ENCODE assay signal across 18 cellular contexts in genomic region chr9:129263836-129264235, GRCh38.
"Had no signal": no experiment of that assay in that cellular context is flagged by ENCODE, and none has a peak within 500 bp of the region (broad histone marks: within the 10 kb centered on the region; RNA-seq: fewer than 3 reads in every experiment).

No MANE protein-coding gene starts in this region.

- H3K27me3 ChIP-seq: right lobe of liver had no signal

- H3K4me1 ChIP-seq: colonic mucosa, prostate gland had no signal

- DNase-seq: colonic mucosa; dermis blood vessel endothelial cell; erythroblast; hypothalamus; naive B cell; occipital lobe; stimulated activated CD4-positive, alpha-beta T cell treated with anti-CD3 and anti-CD28 coated beads, Interleukin-15, amount 100 ng/mL, for 24 hours; stimulated activated CD4-positive, alpha-beta T cell treated with anti-CD3 and anti-CD28 coated beads, Interleukin-2, amount 100 ng/mL, for 24 hours; stimulated activated CD4-positive, alpha-beta T cell treated with anti-CD3 and anti-CD28 coated beads, Interleukin-4, amount 100 ng/mL, for 4 hours; stimulated activated naive B cell treated with anti-CD40 and anti-IgM and Interleukin-4, amounts not matched to agents 10 μg/mL and 1 μg/mL and 100 μg/mL, for 72 hours; stimulated activated naive CD8-positive, alpha-beta T cell treated with anti-CD3 and anti-CD28 coated beads, Interleukin-15, amount 100 ng/mL, for 72 hours; transverse colon had no signal

- H3K27ac ChIP-seq: colonic mucosa, heart left ventricle, left lung, pancreas, prostate gland, right lobe of liver, thoracic aorta, transverse colon had no signal

- ATAC-seq: heart left ventricle; left lung; pancreas; right lobe of liver; stimulated activated naive B cell treated with anti-CD40 and anti-IgM and Interleukin-4, amounts not matched to agents 10 μg/mL and 1 μg/mL and 100 μg/mL, for 72 hours; stimulated activated naive CD8-positive, alpha-beta T cell treated with anti-CD3 and anti-CD28 coated beads, Interleukin-15, amount 100 ng/mL, for 72 hours had no signal

- H3K36me3 ChIP-seq: colonic mucosa, heart left ventricle, left lung, pancreas, prostate gland, right lobe of liver, thoracic aorta, transverse colon had no signal

- H3K4me3 ChIP-seq: colonic mucosa, heart left ventricle, left lung, pancreas, prostate gland, right lobe of liver, thoracic aorta, transverse colon had no signal

- H3K9me3 ChIP-seq: colonic mucosa, heart left ventricle, left lung, pancreas, prostate gland, right lobe of liver, thoracic aorta, transverse colon had no signal
